24 cellular contexts compared by ENCODE assay signal in genomic region chr9:20464242-20464641, GRCh38.
DNase-seq lines count a peak whose midpoint lies in the region; ATAC-seq, FAIRE-seq and TF ChIP-seq lines count a peak whose summit lies in the region.
"Had no signal": no experiment of that assay in that cellular context is flagged by ENCODE, and none has a peak within 500 bp of the region (broad histone marks: within the 10 kb centered on the region; RNA-seq: fewer than 3 reads in every experiment).

No MANE protein-coding gene starts in this region.

- no peaks in the 10 kb centered on the region for H3K4me1 ChIP-seq in endothelial cell of umbilical vein (ENCODE audit: control insufficient read depth, extremely low read depth, insufficient read depth, low read length)
- H3K4me1 ChIP-seq: BE2C had no signal

- CTCF ChIA-PET in HEK293T (lab: Yijun Ruan, JAX) (no interaction called here), endothelial cell of umbilical vein (lab: Charles Lee) (interaction anchor here (1.4 kb wide), 1 partner anchor 11 kb away, joined by 6 read pairs; no protein-coding TSS in a partner anchor)

- POLR2A ChIA-PET in HEK293T (lab: Yijun Ruan, JAX) = no interaction called here
- POLR2A ChIA-PET in endothelial cell of umbilical vein (lab: Charles Lee) = no interaction called here

- intact Hi-C loops in endothelial cell of umbilical vein (cut with micrococcal nuclease) = loop anchor here (5.0 kb wide), 1 partner anchor 153 kb away; no protein-coding TSS in a partner anchor

- dilution Hi-C loops in endothelial cell of umbilical vein (cut with MboI; ENCODE audit: extremely low pct_ligation_motif_present, low sequenced_read_pairs) = no loop called here

- no peaks in the 10 kb centered on the region for H3K79me2 ChIP-seq in endothelial cell of umbilical vein (ENCODE audit: control insufficient read depth, insufficient read depth, low read length)

- H3K27ac ChIP-seq in endothelial cell of umbilical vein (ENCODE audit: insufficient read depth, low read depth, low read length) = no peak overlapping the region
- H3K27ac ChIP-seq: BLaER1 had no signal

- no peak overlapping the region for H3K4me3 ChIP-seq in endothelial cell of umbilical vein (replicated peaks in 1 of 3; ENCODE audit: insufficient read depth in 1 of 3, low read depth in 1 of 3, low read length in 3 of 3)
- H3K4me3 ChIP-seq: BLaER1, GM12878 had no signal

- no peaks in the 10 kb centered on the region for H3K9me3 ChIP-seq in endothelial cell of umbilical vein (replicated peaks; ENCODE audit: control insufficient read depth, insufficient read depth, low read length)
- H3K9me3 ChIP-seq: BE2C, BLaER1 had no signal

- DNase-seq in GM12891 (ENCODE audit: insufficient read length, low spot score) = no peak
- DNase-seq in HEK293T (ENCODE audit: extremely low spot score) = no peak
- peak; percentile 54 for DNase-seq in endothelial cell of umbilical vein (ENCODE audit: low read depth, low spot score)
- DNase-seq: 8988T; ACHN; BE2C; C1 segment of cervical spinal cord; CD4-positive, alpha-beta memory T cell; CD4-positive, CD25-positive, alpha-beta regulatory T cell; CD8-positive, alpha-beta memory T cell; COR-L47; DMS 273 treated with DMSO at 0.1 percent for 48 hours; DMS153; DMS53; DMS79; DND-41; EL; GDM1 had no signal

- TF ChIP-seq CTCF in endothelial cell of umbilical vein (IDR thresholded peaks at IDR 0.05; ENCODE audit: extremely low read depth in 1 of 2, insufficient read depth in 1 of 2, low read depth in 1 of 2, low read length in 2 of 2) = no peak

- H3K36me3 ChIP-seq in endothelial cell of umbilical vein (ENCODE audit: control insufficient read depth in 2 of 2, extremely low read depth in 1 of 2, insufficient read depth in 2 of 2, low read length in 2 of 2) = no peaks in the 10 kb centered on the region
- H3K36me3 ChIP-seq: BE2C, BLaER1 had no signal

- no peaks in the 10 kb centered on the region for H3K9me1 ChIP-seq in endothelial cell of umbilical vein (replicated peaks; ENCODE audit: control insufficient read depth, extremely low read depth, insufficient read depth, low read length)

- ATAC-seq in HG03175 (IDR thresholded peaks at IDR 0.05; ENCODE audit: unreplicated experiment) = no peak
- no peak for ATAC-seq in SK-N-SH treated with all-trans-retinoic acid at 6 μM for 48 hours

- H3K9ac ChIP-seq in endothelial cell of umbilical vein (replicated peaks; ENCODE audit: extremely low read depth, insufficient read depth, low read length) = no peak overlapping the region
- H3K9ac ChIP-seq: BLaER1 had no signal

- no peaks in the 10 kb centered on the region for H4K20me1 ChIP-seq in endothelial cell of umbilical vein (replicated peaks; ENCODE audit: control insufficient read depth, extremely low read depth, insufficient read depth, low read length)
- H4K20me1 ChIP-seq: BLaER1 had no signal

- TF ChIP-seq POLR2A in GM12891 (IDR thresholded peaks at IDR 0.05; ENCODE audit: low read depth, low read length) (no peak), endothelial cell of umbilical vein (IDR thresholded peaks at IDR 0.05; ENCODE audit: low read depth, low read length) (no peak)

- H3K4me2 ChIP-seq in endothelial cell of umbilical vein (ENCODE audit: insufficient read depth, low read length) = no peak overlapping the region
- H3K4me2 ChIP-seq: BLaER1 had no signal

- H2AFZ ChIP-seq in endothelial cell of umbilical vein (ENCODE audit: low read depth, low read length) = no peak overlapping the region

- FAIRE-seq in GM12891 (lab: Jason Lieb, UNC) (peak; percentile 28), endothelial cell of umbilical vein (lab: Jason Lieb, UNC) (no peak)
- FAIRE-seq: A204.1, GM12878, GM19239 had no signal

- no peaks in the 10 kb centered on the region for H3K27me3 ChIP-seq in endothelial cell of umbilical vein (ENCODE audit: control insufficient read depth in 2 of 2, insufficient read depth in 2 of 2, low read length in 2 of 2)
- H3K27me3 ChIP-seq: BLaER1 had no signal

- BruUV-seq in endothelial cell of umbilical vein (replicated peaks; lab: Mats Ljungman, UMichigan) = no TSS peak

TF ChIP-seq in GM12891, 5 proteins besides CTCF, POLR2A, EP300 and RAD21:
- TF ChIP-seq SPI1 (IDR thresholded peaks at IDR 0.05; ENCODE audit: low read depth, low read length) (no peak), TAF1 (IDR thresholded peaks at IDR 0.05; ENCODE audit: low read depth, low read length) (no peak), POLR2AphosphoS5 (IDR thresholded peaks at IDR 0.05; ENCODE audit: low read depth, low read length) (no peak), PAX5 (IDR thresholded peaks at IDR 0.05; ENCODE audit: insufficient read depth, low read length, severe bottlenecking) (no peak), POU2F2 (IDR thresholded peaks at IDR 0.05; ENCODE audit: low read depth, low read length) (no peak)

TF ChIP-seq in HEK293T, 16 proteins besides CTCF, POLR2A, EP300 and RAD21:
- TF ChIP-seq SP1 (IDR thresholded peaks at IDR 0.05) (no peak), PKNOX1 (IDR thresholded peaks at IDR 0.05) (peak; percentile 92)
TF ChIP-seq in HEK293T: peak in this region for 1.

TF ChIP-seq in endothelial cell of umbilical vein, 7 proteins besides CTCF, POLR2A, EP300 and RAD21:
- TF ChIP-seq MAX (IDR thresholded peaks at IDR 0.05; ENCODE audit: insufficient read depth, insufficient read length) (no peak), POLR2AphosphoS5 (IDR thresholded peaks at IDR 0.05; ENCODE audit: insufficient read depth, low read depth, low read length) (no peak), GATA2 (IDR thresholded peaks at IDR 0.05; ENCODE audit: insufficient read depth, insufficient read length, low read depth, low read length) (no peak), MYC (IDR thresholded peaks at IDR 0.05; ENCODE audit: low read depth, low read length) (no peak), JUN (IDR thresholded peaks at IDR 0.05; ENCODE audit: borderline replicate concordance, insufficient read depth, insufficient read length, low read depth) (no peak), EZH2 (IDR thresholded peaks at IDR 0.05; ENCODE audit: borderline replicate concordance, low read depth, low read length, severe bottlenecking) (no peak), FOS (IDR thresholded peaks at IDR 0.05; ENCODE audit: borderline replicate concordance, insufficient read depth, low read length) (no peak)
TF ChIP-seq in endothelial cell of umbilical vein: peak in this region for 0.

TF ChIP-seq in SK-N-SH treated with all-trans-retinoic acid at 6 μM for 48 hours, 23 proteins besides CTCF, POLR2A, EP300 and RAD21:
- no peak for TF ChIP-seq ZFP3 (CRISPR knock-in tag; IDR thresholded peaks at IDR 0.05)
